31 cellular contexts compared by ENCODE assay signal in genomic region chr20:63275825-63276224, GRCh38. TPM values are rescaled to one million over a fixed set of nuclear protein-coding genes. Genes with fewer than 3 reads are reported as not detected.
"Had no signal": no experiment of that assay in that cellular context is flagged by ENCODE, and none has a peak within 500 bp of the region (broad histone marks: within the 10 kb centered on the region; RNA-seq: fewer than 3 reads in every experiment).

No MANE protein-coding gene starts in this region.

- DNase-seq: dermis blood vessel endothelial cell; effector memory CD4-positive, alpha-beta T cell; foreskin keratinocyte; heart left ventricle; kidney; mucosa of descending colon; naive thymus-derived CD4-positive, alpha-beta T cell; nephron progenitor cell; occipital lobe; ovary; posterior cingulate gyrus; psoas muscle; spleen; stimulated activated CD4-positive, alpha-beta T cell treated with anti-CD3 and anti-CD28 coated beads, Interleukin-4, amount 100 ng/mL, for 4 hours; stimulated activated naive B cell treated with anti-CD40 and anti-IgM and Interleukin-4, amounts not matched to agents 10 μg/mL and 1 μg/mL and 100 μg/mL, for 72 hours; transverse colon had no signal

- H3K27me3 Mint-ChIP-seq: memory B cell; stimulated activated naive B cell treated with anti-CD40 and anti-IgM and Interleukin-4, amounts not matched to agents 10 μg/mL and 1 μg/mL and 100 μg/mL, for 72 hours; stimulated activated naive CD8-positive, alpha-beta T cell treated with anti-CD3 and anti-CD28 coated beads, Interleukin-15, Interleukin-2, amounts not matched to agents 100 ng/mL and 50 ng/mL, for 24 hours had no signal

- H3K27ac Mint-ChIP-seq: memory B cell; nephron progenitor cell; stimulated activated naive B cell treated with anti-CD40 and anti-IgM and Interleukin-4, amounts not matched to agents 10 μg/mL and 1 μg/mL and 100 μg/mL, for 72 hours; stimulated activated naive CD8-positive, alpha-beta T cell treated with anti-CD3 and anti-CD28 coated beads, Interleukin-15, Interleukin-2, amounts not matched to agents 100 ng/mL and 50 ng/mL, for 24 hours had no signal

- ATAC-seq: foreskin keratinocyte; gastroesophageal sphincter; heart left ventricle; left lobe of liver; mucosa of descending colon; naive thymus-derived CD4-positive, alpha-beta T cell; psoas muscle; right cardiac atrium; stimulated activated naive B cell treated with anti-CD40 and anti-IgM and Interleukin-4, amounts not matched to agents 10 μg/mL and 1 μg/mL and 100 μg/mL, for 72 hours had no signal

- H3K9me3 Mint-ChIP-seq: memory B cell; mesothelial cell of epicardium; naive thymus-derived CD4-positive, alpha-beta T cell; nephron progenitor cell; stimulated activated naive B cell treated with anti-CD40 and anti-IgM and Interleukin-4, amounts not matched to agents 10 μg/mL and 1 μg/mL and 100 μg/mL, for 72 hours; stimulated activated naive CD8-positive, alpha-beta T cell treated with anti-CD3 and anti-CD28 coated beads, Interleukin-15, Interleukin-2, amounts not matched to agents 100 ng/mL and 50 ng/mL, for 24 hours had no signal

- H3K4me3 Mint-ChIP-seq: memory B cell; stimulated activated naive B cell treated with anti-CD40 and anti-IgM and Interleukin-4, amounts not matched to agents 10 μg/mL and 1 μg/mL and 100 μg/mL, for 72 hours; stimulated activated naive CD8-positive, alpha-beta T cell treated with anti-CD3 and anti-CD28 coated beads, Interleukin-15, Interleukin-2, amounts not matched to agents 100 ng/mL and 50 ng/mL, for 24 hours had no signal

- H3K36me3 Mint-ChIP-seq: mesothelial cell of epicardium had no signal

RNA-seq across cellular contexts. Expression of gene COL20A1, which starts 17.2 kb away (rescaled TPM):
- total RNA-seq: dermis blood vessel endothelial cell, endothelial cell of umbilical vein, epithelial cell of proximal tubule, fibroblast of lung, foreskin keratinocyte, gastroesophageal sphincter, heart left ventricle, hepatocyte, kidney, left lobe of liver, liver, mucosa of descending colon, psoas muscle, renal cortical epithelial cell, right cardiac atrium, thoracic aorta had no signal
- polyA plus RNA-seq: endothelial cell of umbilical vein; fibroblast of lung; foreskin keratinocyte; heart left ventricle; hepatocyte; liver; naive thymus-derived CD4-positive, alpha-beta T cell; right cardiac atrium; urinary bladder had no signal

RNA-seq across cellular contexts. Expression of gene NKAIN4, which starts 21.6 kb away (rescaled TPM):
- total RNA-seq: dermis blood vessel endothelial cell; endothelial cell of umbilical vein; fibroblast of lung; heart left ventricle; left lobe of liver; naive thymus-derived CD4-positive, alpha-beta T cell; psoas muscle; right cardiac atrium; spleen; thoracic aorta had no signal
- polyA plus RNA-seq: fibroblast of lung; heart left ventricle; liver; naive thymus-derived CD4-positive, alpha-beta T cell; ovary; psoas muscle; right cardiac atrium had no signal

RNA-seq across cellular contexts. Expression of gene BIRC7, which starts 40.1 kb away (rescaled TPM):
- total RNA-seq: dermis blood vessel endothelial cell; endothelial cell of umbilical vein; esophagus muscularis mucosa; fibroblast of lung; foreskin keratinocyte; gastroesophageal sphincter; left lobe of liver; naive thymus-derived CD4-positive, alpha-beta T cell; occipital lobe; psoas muscle; right cardiac atrium; thoracic aorta; urinary bladder had no signal
- polyA plus RNA-seq: endothelial cell of umbilical vein; fibroblast of lung; foreskin keratinocyte; heart left ventricle; liver; naive thymus-derived CD4-positive, alpha-beta T cell; ovary; right cardiac atrium had no signal
